ENCODE assay signal across 22 cellular contexts in the genomic region with DNA sequence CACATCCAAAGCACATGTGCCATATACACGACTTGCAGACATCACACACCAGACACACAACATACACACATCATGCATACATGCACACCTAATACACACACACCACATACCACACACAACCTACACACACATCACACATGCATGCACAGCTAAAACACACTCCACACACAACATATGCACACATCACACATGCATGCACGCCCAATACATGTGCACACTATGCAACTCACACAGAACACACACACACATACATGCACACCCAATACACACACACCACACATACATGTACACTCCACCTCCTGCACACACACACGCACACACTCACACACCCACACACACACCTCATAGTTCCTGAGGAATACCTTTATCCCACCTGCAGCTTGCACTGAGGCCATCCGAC.
DNase-seq lines count a peak whose midpoint lies in the region; ATAC-seq, FAIRE-seq and TF ChIP-seq lines count a peak whose summit lies in the region.
"Had no signal": no experiment of that assay in that cellular context is flagged by ENCODE, and none has a peak within 500 bp of the region (broad histone marks: within the 10 kb centered on the region; RNA-seq: fewer than 3 reads in every experiment).

No MANE protein-coding gene starts in this region.

- H4K8ac ChIP-seq in IMR-90 (ENCODE audit: low read depth in 2 of 2, low read length in 2 of 2) (no peak overlapping the region), H1 (ENCODE audit: extremely low read depth, insufficient read depth, low read length) (no peak overlapping the region)

- H4K5ac ChIP-seq in IMR-90 (ENCODE audit: low read depth, low read length) (no peak overlapping the region), H1 (ENCODE audit: insufficient read length, low read depth, low read length) (no peak overlapping the region)

- DNase-seq in right atrium auricular region (ENCODE audit: low spot score): peak; percentile 7
- DNase-seq in Right ventricle myocardium superior: no peak
- DNase-seq in IMR-90: no peak
- DNase-seq in H1 (ENCODE audit: low read depth in 1 of 2, low spot score in 2 of 2): no peak
- no peak for DNase-seq in NCI-H2107 (lab: John Stamatoyannopoulos, UW)
- no peak for DNase-seq in activated CD4-positive, alpha-beta T cell treated with anti-CD3 and anti-CD28 coated beads, Interleukin-2, amount 50 U/mL, for 4 hours
- DNase-seq: Caco-2; CD4-positive, CD25-positive, alpha-beta regulatory T cell; CD8-positive, alpha-beta T cell; DMS153; DND-41; GM23248; H9; HFFc6 had no signal

- no peaks in the 10 kb centered on the region for H3K36me3 ChIP-seq in right atrium auricular region
- H3K36me3 ChIP-seq in IMR-90 (ENCODE audit: control insufficient read depth, insufficient read depth, low read length): no peaks in the 10 kb centered on the region
- H3K36me3 ChIP-seq in H1 (ENCODE audit: control insufficient read depth in 2 of 4, insufficient read depth in 4 of 4, low read length in 3 of 4): no peaks in the 10 kb centered on the region; a peak in 1 of 8 replicates
- H3K36me3 ChIP-seq: BLaER1 had no signal

- H3K14ac ChIP-seq in IMR-90 (replicated peaks; ENCODE audit: low read depth, low read length) (no peak overlapping the region), H1 (ENCODE audit: insufficient read length) (no peak overlapping the region)

- intact Hi-C loops in Right ventricle myocardium superior (cut with DNase I) (no loop called here), IMR-90 (cut with micrococcal nuclease) (no loop called here)

- BruUV-seq in IMR-90 (replicated peaks; lab: Mats Ljungman, UMichigan): no TSS peak

- H2AFZ ChIP-seq in IMR-90 (replicated peaks; ENCODE audit: low read length, poor library complexity) (no peak overlapping the region), H1 (ENCODE audit: low read length) (no peak overlapping the region)
- H2AFZ ChIP-seq: GM23248 had no signal

- H3K27ac ChIP-seq in right atrium auricular region (no peak overlapping the region), IMR-90 (ENCODE audit: insufficient read depth, low read length) (no peak overlapping the region), H1 (ENCODE audit: low read depth, low read length) (no peak overlapping the region)
- H3K27ac ChIP-seq: 22Rv1, BLaER1, C4-2B, GM23248 had no signal

- H2BK120ac ChIP-seq in IMR-90 (ENCODE audit: low read depth, low read length) (no peak overlapping the region), H1 (replicated peaks; ENCODE audit: low read depth, low read length) (no peak overlapping the region)

- 46% methylated on average over 2 of the region's 4 CpGs; no CpG with 5 or more reads in 1 of the 2 experiments for WGBS in IMR-90 (ENCODE audit: extremely low coverage in 2 of 2, insufficient read length in 1 of 2), 2 experiments
- WGBS in H1 (ENCODE audit: extremely low coverage in 1 of 2, insufficient coverage in 1 of 2, insufficient read length in 1 of 2, insufficient replicate concordance in 2 of 2, low coverage in 1 of 2, low lambda C conversion rate in 2 of 2, missing lambda C conversion rate in 1 of 2), 2 experiments: 85% methylated on average over 4 of the region's 4 CpGs; no CpG with 5 or more reads in 1 of the 2 experiments

- TF ChIP-seq RAD21 in IMR-90 (IDR thresholded peaks at IDR 0.05; ENCODE audit: low read length) (no peak), H1 (IDR thresholded peaks at IDR 0.05 in 1 of 2, conservative IDR thresholded peaks at IDR 0.05 in 1 of 2; ENCODE audit: low read depth in 2 of 2, low read length in 2 of 2) (no peak)

- H2BK20ac ChIP-seq in IMR-90 (ENCODE audit: low read depth, low read length): no peak overlapping the region
- no peak overlapping the region for H2BK20ac ChIP-seq in H1 (ENCODE audit: low read length)

- in situ Hi-C loops in IMR-90 (cut with MboI; ENCODE audit: low sequenced_read_pairs): no loop called here

- no peak overlapping the region; the same call in 1 of the 2 replicates for H2AK5ac ChIP-seq in IMR-90 (ENCODE audit: low read depth, low read length)
- 0 out of 2 replicates have a peak overlapping the region, but pooled peaks have one; percentile 40 for H2AK5ac ChIP-seq in H1 (ENCODE audit: low read depth, low read length)

- TF ChIP-seq POLR2A in IMR-90 (IDR thresholded peaks at IDR 0.05; ENCODE audit: low read depth, low read length): no peak
- TF ChIP-seq POLR2A in H1 (IDR thresholded peaks at IDR 0.05; ENCODE audit: control extremely low read depth in 1 of 2, low read depth in 2 of 2, low read length in 2 of 2): no peak

- H3K27me3 ChIP-seq in right atrium auricular region: no peaks in the 10 kb centered on the region
- peaks cover 54% of the 10 kb centered on the region for H3K27me3 ChIP-seq in IMR-90 (ENCODE audit: control insufficient read depth, insufficient read depth, low read length)
- no peaks in the 10 kb centered on the region; a peak in 1 of 7 replicates for H3K27me3 ChIP-seq in H1 (replicated peaks in 1 of 4; ENCODE audit: control insufficient read depth in 3 of 4, extremely low read depth in 1 of 4, insufficient read depth in 3 of 4, low read length in 3 of 4)

- H3K23ac ChIP-seq in IMR-90 (ENCODE audit: low read depth, low read length): 0 out of 2 replicates have a peak overlapping the region, but pooled peaks have one; percentile 35
- H3K23ac ChIP-seq in H1 (ENCODE audit: insufficient read length): no peak overlapping the region

- H3K79me1 ChIP-seq in IMR-90 (ENCODE audit: low read depth in 1 of 2, low read length in 2 of 2) (no peaks in the 10 kb centered on the region), H1 (ENCODE audit: low read depth, low read length) (no peaks in the 10 kb centered on the region)

- no peak overlapping the region for H2BK5ac ChIP-seq in IMR-90 (ENCODE audit: low read depth, low read length, poor library complexity, severe bottlenecking)
- no peak overlapping the region for H2BK5ac ChIP-seq in H1 (ENCODE audit: low read depth, low read length)

- TF ChIP-seq CTCF in right atrium auricular region (IDR thresholded peaks at IDR 0.05): no peak
- TF ChIP-seq CTCF in IMR-90 (conservative IDR thresholded peaks at IDR 0.05; ENCODE audit: low read depth, low read length): no peak
- TF ChIP-seq CTCF in H1 (IDR thresholded peaks at IDR 0.05; ENCODE audit: control extremely low read depth in 1 of 3, insufficient read depth in 1 of 3, low read depth in 1 of 3, low read length in 3 of 3): no peak

- H3K18ac ChIP-seq in IMR-90 (ENCODE audit: low read depth, low read length): no peak overlapping the region; the same call in 1 of the 2 replicates
- no peak overlapping the region for H3K18ac ChIP-seq in H1 (ENCODE audit: extremely low read depth, low read length)

- dilution Hi-C loops in IMR-90 (cut with HindIII; ENCODE audit: low sequenced_read_pairs, unreplicated experiment): no loop called here

- H2BK15ac ChIP-seq in IMR-90 (ENCODE audit: low read depth, low read length) (no peak overlapping the region), H1 (ENCODE audit: low read length) (peak overlapping the region; percentile 37; the same call in 1 of the 2 replicates)

- no peaks in the 10 kb centered on the region; a peak in 1 of 4 replicates for H3K79me2 ChIP-seq in H1 (ENCODE audit: control insufficient read depth in 1 of 2, insufficient read depth in 2 of 2, low read length in 2 of 2)

- H3K4me1 ChIP-seq in right atrium auricular region (peaks cover 0 to 7% of the 10 kb centered on the region in 2 donors), IMR-90 (ENCODE audit: control insufficient read depth, insufficient read depth, low read length) (no peaks in the 10 kb centered on the region), H1 (replicated peaks in 1 of 4; ENCODE audit: control insufficient read depth in 3 of 4, insufficient read depth in 4 of 4, low read length in 3 of 4) (no peaks in the 10 kb centered on the region)
- H3K4me1 ChIP-seq: BLaER1, Caco-2 had no signal

- H3K4ac ChIP-seq in IMR-90 (ENCODE audit: low read depth, low read length) (no peak overlapping the region), H1 (replicated peaks; ENCODE audit: insufficient read length, low read depth, low read length) (no peak overlapping the region)

- H3K9me3 ChIP-seq in right atrium auricular region (peaks cover 0 to 3% of the 10 kb centered on the region in 2 donors), IMR-90 (ENCODE audit: control insufficient read depth, insufficient read depth, low read length) (peaks cover 5% of the 10 kb centered on the region), H1 (ENCODE audit: insufficient read depth in 2 of 2, low read depth in 1 of 2, low read length in 1 of 2) (no peaks in the 10 kb centered on the region)
- H3K9me3 ChIP-seq: Caco-2 had no signal

- H2BK12ac ChIP-seq in H1 (ENCODE audit: low read depth, low read length): peak overlapping the region; percentile 23; the same call in 1 of the 2 replicates

- no peak for TF ChIP-seq EP300 in H1 (IDR thresholded peaks at IDR 0.05; ENCODE audit: borderline replicate concordance in 1 of 2, low read depth in 2 of 2, low read length in 2 of 2)

- POLR2A ChIA-PET in IMR-90 (lab: Charles Lee; ENCODE audit: unreplicated experiment): no interaction called here
- POLR2A ChIA-PET in H1 (lab: Charles Lee; ENCODE audit: partially characterized antibody): no interaction called here

- H3K56ac ChIP-seq in IMR-90 (ENCODE audit: extremely low read depth, insufficient read depth, low read length) (no peak overlapping the region), H1 (replicated peaks; ENCODE audit: insufficient read length, low read depth, low read length) (no peak overlapping the region)

- no peaks in the 10 kb centered on the region for H4K20me1 ChIP-seq in IMR-90 (ENCODE audit: insufficient read depth, low read length)
- peaks cover 0 to 5% of the 10 kb centered on the region in 2 experiments for H4K20me1 ChIP-seq in H1 (replicated peaks in 1 of 2; ENCODE audit: control insufficient read depth in 1 of 2, insufficient read depth in 2 of 2, low read length in 2 of 2)
- H4K20me1 ChIP-seq: BLaER1 had no signal

- no peak overlapping the region for H2AK9ac ChIP-seq in IMR-90 (replicated peaks; ENCODE audit: low read depth, low read length, poor library complexity)

- H3K9ac ChIP-seq in IMR-90 (ENCODE audit: low read depth, low read length) (no peak overlapping the region), H1 (replicated peaks in 1 of 4; ENCODE audit: extremely low read depth in 1 of 4, low read depth in 3 of 4, low read length in 3 of 4) (no peak overlapping the region)
- H3K9ac ChIP-seq: BLaER1, GM23248 had no signal

- H4K91ac ChIP-seq in IMR-90 (ENCODE audit: insufficient read depth, low read depth, low read length) (no peak overlapping the region), H1 (replicated peaks; ENCODE audit: insufficient read length, low read length) (peak overlapping the region; percentile 83)

- H3K4me2 ChIP-seq in IMR-90 (ENCODE audit: low read depth, low read length): no peak overlapping the region
- H3K4me2 ChIP-seq in H1 (ENCODE audit: insufficient read depth in 1 of 2, low read depth in 2 of 2, low read length in 2 of 2): no peak overlapping the region
- H3K4me2 ChIP-seq: BLaER1 had no signal

- no peak for ATAC-seq in Right ventricle myocardium superior (ENCODE audit: poor library complexity)
- ATAC-seq in IMR-90 (ENCODE audit: low read depth): no peak
- no peak for ATAC-seq in HG02981 (IDR thresholded peaks at IDR 0.05; ENCODE audit: unreplicated experiment)
- ATAC-seq: CD8-positive, alpha-beta T cell; HCT116 had no signal

- no peak for FAIRE-seq in H1 (lab: Jason Lieb, UNC)
- FAIRE-seq: A204.1, G401.6, GM19239 had no signal

- peaks cover 7% of the 10 kb centered on the region; the same call in 1 of the 2 replicates for H3K9me1 ChIP-seq in IMR-90 (ENCODE audit: insufficient read depth, low read length)

- CTCF ChIA-PET in IMR-90 (lab: Yijun Ruan, JAX) (no interaction called here), H1 (lab: Charles Lee; ENCODE audit: partially characterized antibody) (no interaction called here)

- H3K4me3 ChIP-seq in right atrium auricular region (no peak overlapping the region), IMR-90 (ENCODE audit: insufficient read depth, low read depth, low read length) (no peak overlapping the region), H1 (ENCODE audit: extremely low read depth in 1 of 4, insufficient read depth in 2 of 4, low read depth in 3 of 4, low read length in 4 of 4) (no peak overlapping the region)
- H3K4me3 ChIP-seq: BLaER1, GM23248 had no signal

- H3K23me2 ChIP-seq in H1 (ENCODE audit: low read depth, low read length): peaks cover 10% of the 10 kb centered on the region; the same call in 1 of the 2 replicates
